ENCODE assay signal across 1 cellular context in the genomic region with DNA sequence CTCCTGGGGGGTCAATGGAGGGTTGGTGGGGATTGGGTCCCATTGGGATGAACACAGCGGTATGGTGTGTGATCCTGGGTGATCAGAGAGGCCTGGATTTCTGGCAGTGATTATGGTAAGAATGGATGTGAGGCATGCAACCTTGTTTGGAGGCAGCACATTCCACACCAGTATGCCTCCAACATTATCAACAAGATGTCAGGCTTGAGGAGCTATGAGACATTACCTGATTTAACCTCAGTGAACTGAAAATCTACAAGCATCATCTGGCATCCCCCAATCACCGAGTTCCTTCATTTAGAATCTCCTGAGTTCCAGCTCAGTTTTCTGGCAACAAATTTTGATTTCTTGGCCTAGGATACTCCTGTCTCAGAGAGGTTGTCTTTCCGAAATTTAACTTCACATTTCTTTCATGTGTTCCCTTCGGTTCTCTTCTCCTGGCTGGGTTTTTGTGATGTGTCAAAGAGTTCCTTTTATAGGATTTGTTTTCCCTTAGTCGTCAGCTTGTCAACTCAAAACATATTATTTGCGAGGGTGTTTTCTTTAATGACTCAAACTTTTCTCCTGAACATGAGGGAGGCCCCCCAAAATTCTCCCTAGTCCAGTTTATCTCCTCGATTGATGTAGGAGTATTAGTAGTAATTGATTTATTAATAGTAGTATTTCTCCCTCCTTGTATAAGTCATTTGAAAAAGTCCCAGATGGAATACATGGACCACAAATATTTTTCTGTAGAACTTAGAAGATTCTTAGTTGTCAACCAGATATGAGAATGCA.
TF ChIP-seq lines count a peak whose summit lies in the region.

No MANE protein-coding gene starts in this region.

TF ChIP-seq in H1, 55 proteins besides CTCF, POLR2A, EP300 and RAD21:
- TF ChIP-seq, protein P1, sequence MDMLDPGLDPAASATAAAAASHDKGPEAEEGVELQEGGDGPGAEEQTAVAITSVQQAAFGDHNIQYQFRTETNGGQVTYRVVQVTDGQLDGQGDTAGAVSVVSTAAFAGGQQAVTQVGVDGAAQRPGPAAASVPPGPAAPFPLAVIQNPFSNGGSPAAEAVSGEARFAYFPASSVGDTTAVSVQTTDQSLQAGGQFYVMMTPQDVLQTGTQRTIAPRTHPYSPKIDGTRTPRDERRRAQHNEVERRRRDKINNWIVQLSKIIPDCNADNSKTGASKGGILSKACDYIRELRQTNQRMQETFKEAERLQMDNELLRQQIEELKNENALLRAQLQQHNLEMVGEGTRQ (IDR thresholded peaks at IDR 0.05; ENCODE audit: low read length): no peak
- TF ChIP-seq SP1 (IDR thresholded peaks at IDR 0.05; ENCODE audit: low read depth, low read length): no peak
- no peak for TF ChIP-seq PHF8 (conservative IDR thresholded peaks at IDR 0.05; ENCODE audit: low read depth, low read length)
- TF ChIP-seq, protein P2, sequence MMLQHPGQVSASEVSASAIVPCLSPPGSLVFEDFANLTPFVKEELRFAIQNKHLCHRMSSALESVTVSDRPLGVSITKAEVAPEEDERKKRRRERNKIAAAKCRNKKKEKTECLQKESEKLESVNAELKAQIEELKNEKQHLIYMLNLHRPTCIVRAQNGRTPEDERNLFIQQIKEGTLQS (IDR thresholded peaks at IDR 0.05; ENCODE audit: insufficient read depth, low read depth, low read length): no peak
- no peak for TF ChIP-seq SP4 (IDR thresholded peaks at IDR 0.05; ENCODE audit: low read length)
- no peak for TF ChIP-seq CREB1 (IDR thresholded peaks at IDR 0.05)
- TF ChIP-seq EZH2 (IDR thresholded peaks at IDR 0.05; ENCODE audit: low read depth, low read length, severe bottlenecking): no peak
- no peak for TF ChIP-seq GABPA (IDR thresholded peaks at IDR 0.05; ENCODE audit: borderline replicate concordance, insufficient read depth, low read length)
- TF ChIP-seq RBBP5 (IDR thresholded peaks at IDR 0.05; ENCODE audit: borderline replicate concordance, low read depth, low read length): no peak
- TF ChIP-seq SP2 (IDR thresholded peaks at IDR 0.05; ENCODE audit: low read length): no peak
- TF ChIP-seq, protein P3, sequence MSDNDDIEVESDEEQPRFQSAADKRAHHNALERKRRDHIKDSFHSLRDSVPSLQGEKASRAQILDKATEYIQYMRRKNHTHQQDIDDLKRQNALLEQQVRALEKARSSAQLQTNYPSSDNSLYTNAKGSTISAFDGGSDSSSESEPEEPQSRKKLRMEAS (IDR thresholded peaks at IDR 0.05): no peak
- TF ChIP-seq GTF2F1 (IDR thresholded peaks at IDR 0.05; ENCODE audit: borderline replicate concordance, low read depth, low read length): no peak
- TF ChIP-seq BRCA1 (IDR thresholded peaks at IDR 0.05; ENCODE audit: low read depth, low read length): no peak
- no peak for TF ChIP-seq CEBPB (IDR thresholded peaks at IDR 0.05; ENCODE audit: low read depth, low read length)
- TF ChIP-seq NANOG (IDR thresholded peaks at IDR 0.05; ENCODE audit: insufficient read depth, low read depth, low read length, poor library complexity, severe bottlenecking): no peak
